8 cellular contexts compared by ENCODE assay signal in genomic region chr18:12947355-12948054, GRCh38. TPM values are rescaled to one million over a fixed set of nuclear protein-coding genes. Genes with fewer than 3 reads are reported as not detected.
A peak's percentile ranks its signal among the peaks of the same experiment; 100 is the strongest.
DNase-seq lines count a peak whose midpoint lies in the region; ATAC-seq lines count a peak whose summit lies in the region.

Gene SEH1L, plus strand, starts transcription at chr18:12948011. Its CDS starts 111 bp downstream, at chr18:12948122.

- peak within 1 kb of the TSS; percentile 84 for H3K4me3 ChIP-seq in CD8-positive, alpha-beta memory T cell (ENCODE audit: low read length)

- peak; percentile 68 for ATAC-seq in GM21360 (IDR thresholded peaks at IDR 0.05; ENCODE audit: unreplicated experiment)

- peaks cover 0 to 12% (median 0%) of the 10 kb centered on the region in 3 donors for H3K36me3 Mint-ChIP-seq in CD8-positive, alpha-beta memory T cell

- H3K27ac ChIP-seq in CD8-positive, alpha-beta memory T cell (ENCODE audit: low read depth, low read length): peak within 1 kb of the TSS; percentile 90

- H3K27me3 ChIP-seq in CD8-positive, alpha-beta memory T cell (ENCODE audit: insufficient read depth, low read length, poor library complexity, severe bottlenecking): no peaks in the 10 kb centered on the region

- H3K4me1 ChIP-seq in CD8-positive, alpha-beta memory T cell (ENCODE audit: insufficient read depth, low read length): peaks cover 32% of the 10 kb centered on the region

- no peaks in the 10 kb centered on the region for H3K36me3 ChIP-seq in CD8-positive, alpha-beta memory T cell (ENCODE audit: insufficient read depth, low read length)

- peak within 1 kb of the TSS; percentile 90 to 96 (median 94) for H3K4me3 Mint-ChIP-seq in CD8-positive, alpha-beta memory T cell

- H3K4me1 Mint-ChIP-seq in CD8-positive, alpha-beta memory T cell: peaks cover 22 to 40% (median 37%) of the 10 kb centered on the region in 3 donors

- H3K27me3 Mint-ChIP-seq in CD8-positive, alpha-beta memory T cell: peaks cover 0 to 9% of the 10 kb centered on the region in 2 donors

- peaks cover 0 to 2% (median 0%) of the 10 kb centered on the region in 5 donors for H3K9me3 Mint-ChIP-seq in CD8-positive, alpha-beta memory T cell

- peak; percentile 97 to 100 (median 98) for DNase-seq in CD8-positive, alpha-beta memory T cell
- DNase-seq in HT1080 (ENCODE audit: low read depth) (peak; percentile 60), NOMO-1 (lab: John Stamatoyannopoulos, UW; ENCODE audit: unreplicated experiment in 2 of 2) (peak; percentile 90 to 95), medulla oblongata (ENCODE audit: extremely low spot score) (peak; percentile 99)
- DNase-seq in effector CD8-positive, alpha-beta T cell (lab: John Stamatoyannopoulos, UW): peak; percentile 99
- DNase-seq in stimulated activated CD4-positive, alpha-beta T cell treated with anti-CD3 and anti-CD28 coated beads, TNF-alpha, amount 100 ng/mL, for 48 hours (ENCODE audit: low read depth in 3 of 3): peak; percentile 99 to 100 (median 100)

- POLR2A ChIA-PET in CD8-positive, alpha-beta memory T cell (lab: Charles Lee): interaction anchor here (1.0 to 2.7 kb wide), 7 partner anchors 42 to 570 kb away, joined by 3 to 29 read pairs (median 9); partner anchors contain the start of genes AFG3L2, CEP192, CEP76 and PRELID3A
- POLR2A ChIA-PET in activated CD8-positive, alpha-beta memory T cell treated with anti-CD3 and anti-CD28 coated beads for 36 hours (lab: Charles Lee): interaction anchor here (0.7 to 2.3 kb wide), 4 partner anchors 43 to 173 kb away, joined by 4 to 25 read pairs (median 10); partner anchors contain the start of genes CEP192 and PTPN2

- CTCF ChIA-PET in CD8-positive, alpha-beta memory T cell (lab: Charles Lee): interaction anchor here (1.0 to 1.2 kb wide), 3 partner anchors 43 to 236 kb away, joined by 3 to 5 read pairs (median 3); partner anchors contain the start of gene CEP192
- CTCF ChIA-PET in activated CD8-positive, alpha-beta memory T cell treated with anti-CD3 and anti-CD28 coated beads for 36 hours (lab: Charles Lee): interaction anchor here (0.9 kb wide), 1 partner anchor 54 kb away, joined by 3 read pairs; no protein-coding TSS in a partner anchor

- no peaks in the 10 kb centered on the region for H3K9me3 ChIP-seq in CD8-positive, alpha-beta memory T cell (ENCODE audit: low read length)

- peak within 1 kb of the TSS; percentile 94 to 100 (median 98) for H3K27ac Mint-ChIP-seq in CD8-positive, alpha-beta memory T cell

RNA-seq across cellular contexts. Expression of gene SEH1L, which starts in this region (rescaled TPM):
- 100 to 1,000 TPM; 132 to 141 TPM for total RNA-seq in CD8-positive, alpha-beta memory T cell
- polyA plus RNA-seq in CD8-positive, alpha-beta memory T cell: 25.9 TPM
- total RNA-seq in HT1080 (2014; rRNA removed; shearing (Covaris generic)): 43.6 and 64.8 TPM in 2 replicates
- polyA plus RNA-seq in HT1080 (2015; cell fraction: cytosol; rRNA removed): 59.1 and 61.7 TPM in 2 replicates
- polyA plus RNA-seq in HT1080 (2015; cell fraction: nucleus; rRNA removed): 36.3 and 40.4 TPM in 2 replicates
- total RNA-seq in activated CD8-positive, alpha-beta memory T cell treated with anti-CD3 and anti-CD28 coated beads for 36 hours: 100 to 1,000 TPM; 136 to 140 TPM

Comparison
In these comparisons a context has a peak if more than half of its experiments do, and no peak if none do; other contexts are left out.
1. Peak in every context shown above with its lines: DNase-seq, ATAC-seq, H3K4me3 ChIP-seq and H3K27ac ChIP-seq.